In the genomic region with DNA sequence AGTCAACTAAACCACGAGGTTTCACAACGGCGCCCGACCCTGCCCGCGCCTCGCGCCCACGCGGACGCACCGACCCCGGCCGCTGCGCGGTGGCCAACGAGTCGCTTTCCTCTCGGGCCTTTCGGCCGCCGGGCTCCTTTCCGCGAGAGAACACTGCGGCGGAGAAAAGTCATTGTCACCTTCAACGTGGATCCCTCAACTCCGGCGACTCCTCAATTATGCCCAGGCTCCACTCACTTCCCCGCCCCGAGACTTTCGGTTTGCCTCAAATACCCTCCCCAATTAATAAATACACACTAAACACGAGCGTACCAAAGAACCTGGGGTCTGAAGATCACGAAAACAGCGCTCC, we compare ENCODE assay signal across 1 cellular context.
TF ChIP-seq lines count a peak whose summit lies in the region.

No MANE protein-coding gene starts in this region.

TF ChIP-seq in K562, 482 proteins besides CTCF, POLR2A, EP300 and RAD21 (continued from another document):
- TF ChIP-seq, protein P1, sequence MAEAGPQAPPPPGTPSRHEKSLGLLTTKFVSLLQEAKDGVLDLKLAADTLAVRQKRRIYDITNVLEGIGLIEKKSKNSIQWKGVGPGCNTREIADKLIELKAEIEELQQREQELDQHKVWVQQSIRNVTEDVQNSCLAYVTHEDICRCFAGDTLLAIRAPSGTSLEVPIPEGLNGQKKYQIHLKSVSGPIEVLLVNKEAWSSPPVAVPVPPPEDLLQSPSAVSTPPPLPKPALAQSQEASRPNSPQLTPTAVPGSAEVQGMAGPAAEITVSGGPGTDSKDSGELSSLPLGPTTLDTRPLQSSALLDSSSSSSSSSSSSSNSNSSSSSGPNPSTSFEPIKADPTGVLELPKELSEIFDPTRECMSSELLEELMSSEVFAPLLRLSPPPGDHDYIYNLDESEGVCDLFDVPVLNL (CRISPR knock-in tag; IDR thresholded peaks at IDR 0.05; ENCODE audit: low read depth) = peak; percentile 50; the same call in 1 of the 2 replicates
- TF ChIP-seq, protein P2, sequence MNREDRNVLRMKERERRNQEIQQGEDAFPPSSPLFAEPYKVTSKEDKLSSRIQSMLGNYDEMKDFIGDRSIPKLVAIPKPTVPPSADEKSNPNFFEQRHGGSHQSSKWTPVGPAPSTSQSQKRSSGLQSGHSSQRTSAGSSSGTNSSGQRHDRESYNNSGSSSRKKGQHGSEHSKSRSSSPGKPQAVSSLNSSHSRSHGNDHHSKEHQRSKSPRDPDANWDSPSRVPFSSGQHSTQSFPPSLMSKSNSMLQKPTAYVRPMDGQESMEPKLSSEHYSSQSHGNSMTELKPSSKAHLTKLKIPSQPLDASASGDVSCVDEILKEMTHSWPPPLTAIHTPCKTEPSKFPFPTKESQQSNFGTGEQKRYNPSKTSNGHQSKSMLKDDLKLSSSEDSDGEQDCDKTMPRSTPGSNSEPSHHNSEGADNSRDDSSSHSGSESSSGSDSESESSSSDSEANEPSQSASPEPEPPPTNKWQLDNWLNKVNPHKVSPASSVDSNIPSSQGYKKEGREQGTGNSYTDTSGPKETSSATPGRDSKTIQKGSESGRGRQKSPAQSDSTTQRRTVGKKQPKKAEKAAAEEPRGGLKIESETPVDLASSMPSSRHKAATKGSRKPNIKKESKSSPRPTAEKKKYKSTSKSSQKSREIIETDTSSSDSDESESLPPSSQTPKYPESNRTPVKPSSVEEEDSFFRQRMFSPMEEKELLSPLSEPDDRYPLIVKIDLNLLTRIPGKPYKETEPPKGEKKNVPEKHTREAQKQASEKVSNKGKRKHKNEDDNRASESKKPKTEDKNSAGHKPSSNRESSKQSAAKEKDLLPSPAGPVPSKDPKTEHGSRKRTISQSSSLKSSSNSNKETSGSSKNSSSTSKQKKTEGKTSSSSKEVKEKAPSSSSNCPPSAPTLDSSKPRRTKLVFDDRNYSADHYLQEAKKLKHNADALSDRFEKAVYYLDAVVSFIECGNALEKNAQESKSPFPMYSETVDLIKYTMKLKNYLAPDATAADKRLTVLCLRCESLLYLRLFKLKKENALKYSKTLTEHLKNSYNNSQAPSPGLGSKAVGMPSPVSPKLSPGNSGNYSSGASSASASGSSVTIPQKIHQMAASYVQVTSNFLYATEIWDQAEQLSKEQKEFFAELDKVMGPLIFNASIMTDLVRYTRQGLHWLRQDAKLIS (CRISPR knock-in tag; IDR thresholded peaks at IDR 0.05) = peak; percentile 26; the same call in 1 of the 2 replicates
- TF ChIP-seq TRIM24 (IDR thresholded peaks at IDR 0.05) (0 out of 4 replicates have a peak, but pooled peaks of 1 of the 2 experiments have one; percentile 8), MIER1 (IDR thresholded peaks at IDR 0.05; ENCODE audit: low read depth) (peak; percentile 35; the same call in 1 of the 2 replicates), SMAD4 (CRISPR knock-in tag; conservative IDR thresholded peaks at IDR 0.05) (no peak), POLR2G (IDR thresholded peaks at IDR 0.05; ENCODE audit: low read depth, low read length) (peak; percentile 49), CBX5 (IDR thresholded peaks at IDR 0.05; ENCODE audit: borderline replicate concordance, low read depth) (no peak), RBFOX2 (IDR thresholded peaks at IDR 0.05; ENCODE audit: low read depth, low read length) (peak; percentile 84), ELF2 (CRISPR knock-in tag; IDR thresholded peaks at IDR 0.05) (no peak), ZNF282 (CRISPR knock-in tag; IDR thresholded peaks at IDR 0.05) (0 out of 2 replicates have a peak, but pooled peaks have one; percentile 46)
- TF ChIP-seq, protein P3, sequence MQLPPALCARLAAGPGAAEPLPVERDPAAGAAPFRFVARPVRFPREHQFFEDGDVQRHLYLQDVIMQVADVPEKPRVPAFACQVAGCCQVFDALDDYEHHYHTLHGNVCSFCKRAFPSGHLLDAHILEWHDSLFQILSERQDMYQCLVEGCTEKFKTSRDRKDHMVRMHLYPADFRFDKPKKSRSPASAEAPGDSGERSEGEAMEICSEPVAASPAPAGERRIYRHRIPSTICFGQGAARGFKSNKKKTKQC (CRISPR knock-in tag; IDR thresholded peaks at IDR 0.05) = 0 out of 2 replicates have a peak, but pooled peaks have one; percentile 3
- TF ChIP-seq, protein P4, sequence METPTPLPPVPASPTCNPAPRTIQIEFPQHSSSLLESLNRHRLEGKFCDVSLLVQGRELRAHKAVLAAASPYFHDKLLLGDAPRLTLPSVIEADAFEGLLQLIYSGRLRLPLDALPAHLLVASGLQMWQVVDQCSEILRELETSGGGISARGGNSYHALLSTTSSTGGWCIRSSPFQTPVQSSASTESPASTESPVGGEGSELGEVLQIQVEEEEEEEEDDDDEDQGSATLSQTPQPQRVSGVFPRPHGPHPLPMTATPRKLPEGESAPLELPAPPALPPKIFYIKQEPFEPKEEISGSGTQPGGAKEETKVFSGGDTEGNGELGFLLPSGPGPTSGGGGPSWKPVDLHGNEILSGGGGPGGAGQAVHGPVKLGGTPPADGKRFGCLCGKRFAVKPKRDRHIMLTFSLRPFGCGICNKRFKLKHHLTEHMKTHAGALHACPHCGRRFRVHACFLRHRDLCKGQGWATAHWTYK (CRISPR knock-in tag; IDR thresholded peaks at IDR 0.05) = peak; percentile 21; the same call in 1 of the 2 replicates
- TF ChIP-seq, protein P5, sequence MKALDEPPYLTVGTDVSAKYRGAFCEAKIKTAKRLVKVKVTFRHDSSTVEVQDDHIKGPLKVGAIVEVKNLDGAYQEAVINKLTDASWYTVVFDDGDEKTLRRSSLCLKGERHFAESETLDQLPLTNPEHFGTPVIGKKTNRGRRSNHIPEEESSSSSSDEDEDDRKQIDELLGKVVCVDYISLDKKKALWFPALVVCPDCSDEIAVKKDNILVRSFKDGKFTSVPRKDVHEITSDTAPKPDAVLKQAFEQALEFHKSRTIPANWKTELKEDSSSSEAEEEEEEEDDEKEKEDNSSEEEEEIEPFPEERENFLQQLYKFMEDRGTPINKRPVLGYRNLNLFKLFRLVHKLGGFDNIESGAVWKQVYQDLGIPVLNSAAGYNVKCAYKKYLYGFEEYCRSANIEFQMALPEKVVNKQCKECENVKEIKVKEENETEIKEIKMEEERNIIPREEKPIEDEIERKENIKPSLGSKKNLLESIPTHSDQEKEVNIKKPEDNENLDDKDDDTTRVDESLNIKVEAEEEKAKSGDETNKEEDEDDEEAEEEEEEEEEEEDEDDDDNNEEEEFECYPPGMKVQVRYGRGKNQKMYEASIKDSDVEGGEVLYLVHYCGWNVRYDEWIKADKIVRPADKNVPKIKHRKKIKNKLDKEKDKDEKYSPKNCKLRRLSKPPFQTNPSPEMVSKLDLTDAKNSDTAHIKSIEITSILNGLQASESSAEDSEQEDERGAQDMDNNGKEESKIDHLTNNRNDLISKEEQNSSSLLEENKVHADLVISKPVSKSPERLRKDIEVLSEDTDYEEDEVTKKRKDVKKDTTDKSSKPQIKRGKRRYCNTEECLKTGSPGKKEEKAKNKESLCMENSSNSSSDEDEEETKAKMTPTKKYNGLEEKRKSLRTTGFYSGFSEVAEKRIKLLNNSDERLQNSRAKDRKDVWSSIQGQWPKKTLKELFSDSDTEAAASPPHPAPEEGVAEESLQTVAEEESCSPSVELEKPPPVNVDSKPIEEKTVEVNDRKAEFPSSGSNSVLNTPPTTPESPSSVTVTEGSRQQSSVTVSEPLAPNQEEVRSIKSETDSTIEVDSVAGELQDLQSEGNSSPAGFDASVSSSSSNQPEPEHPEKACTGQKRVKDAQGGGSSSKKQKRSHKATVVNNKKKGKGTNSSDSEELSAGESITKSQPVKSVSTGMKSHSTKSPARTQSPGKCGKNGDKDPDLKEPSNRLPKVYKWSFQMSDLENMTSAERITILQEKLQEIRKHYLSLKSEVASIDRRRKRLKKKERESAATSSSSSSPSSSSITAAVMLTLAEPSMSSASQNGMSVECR (CRISPR knock-in tag; IDR thresholded peaks at IDR 0.05) = 0 out of 2 replicates have a peak, but pooled peaks have one; percentile 2
